ENCODE assay signal across 29 cellular contexts in genomic region chr16:20933589-20933988, GRCh38.
"Had no signal": no experiment of that assay in that cellular context is flagged by ENCODE, and none has a peak within 500 bp of the region (broad histone marks: within the 10 kb centered on the region; RNA-seq: fewer than 3 reads in every experiment).

No MANE protein-coding gene starts in this region.

- H3K4me1 ChIP-seq: colonic mucosa, esophagus squamous epithelium had no signal

- H3K27ac ChIP-seq: colonic mucosa, epithelial cell of prostate, esophagus squamous epithelium, WERI-Rb-1 had no signal

- H3K27me3 ChIP-seq: colonic mucosa, esophagus squamous epithelium had no signal

- DNase-seq: activated B cell treated with CpG ODN at 0.5 μM for 24 hours; activated CD4-positive, alpha-beta memory T cell treated with anti-CD3 and anti-CD28 coated beads for 36 hours; activated CD4-positive, alpha-beta T cell treated with anti-CD3 and anti-CD28 coated beads, Interleukin-2, amount 10 ng/mL, durations not matched to agents 24 days and 14 days; activated CD8-positive, alpha-beta memory T cell treated with anti-CD3 and anti-CD28 coated beads, Interleukin-2, amount 10 ng/mL, durations not matched to agents 7 days and 5 days; activated CD8-positive, alpha-beta memory T cell treated with anti-CD3 and anti-CD28 coated beads, Interleukin-2, amount 50 U/mL, for 4 hours; activated CD8-positive, alpha-beta T cell treated with anti-CD3 and anti-CD28 coated beads, Interleukin-2, amount 10 ng/mL, durations not matched to agents 7 days and 5 days; activated effector memory CD4-positive, alpha-beta T cell treated with anti-CD3 and anti-CD28 coated beads, Interleukin-2, amount 50 U/mL, for 16 hours; activated naive CD4-positive, alpha-beta T cell treated with anti-CD3 and anti-CD28 coated beads for 36 hours; activated naive CD8-positive, alpha-beta T cell treated with anti-CD3 and anti-CD28 coated beads for 36 hours; activated naive CD8-positive, alpha-beta T cell treated with anti-CD3 and anti-CD28 coated beads, Interleukin-2, amount 50 U/mL, for 24 hours; activated T-cell treated with anti-CD3 and anti-CD28 coated beads, Interleukin-2, amount 50 U/mL, for 1 hour; activated T-cell treated with anti-CD3 and anti-CD28 coated beads, Interleukin-2, amount 50 U/mL, for 48 hours; amniotic stem cell; anterior cingulate cortex; caudate nucleus; colonic mucosa; effector CD8-positive, alpha-beta T cell; esophagus squamous epithelium; head of caudate nucleus; T-helper 1 cell; T-helper 17 cell; T1000; WERI-Rb-1 had no signal

- H3K36me3 ChIP-seq: colonic mucosa, esophagus squamous epithelium, WERI-Rb-1 had no signal

- FAIRE-seq: astrocyte, endometrium, endothelial cell of umbilical vein, frontal cortex had no signal

- H3K9me3 ChIP-seq: colonic mucosa, esophagus squamous epithelium had no signal

- ATAC-seq: activated CD4-positive, CD25-positive, alpha-beta regulatory T cell treated with anti-CD3 and anti-CD28 coated beads, Interleukin-2, amount 50 U/mL, for 24 hours; activated CD8-positive, alpha-beta memory T cell treated with anti-CD3 and anti-CD28 coated beads, Interleukin-2, amount 10 ng/mL, durations not matched to agents 7 days and 5 days; activated CD8-positive, alpha-beta T cell treated with anti-CD3 and anti-CD28 coated beads, Interleukin-2, amount 10 ng/mL, durations not matched to agents 7 days and 5 days; activated naive CD8-positive, alpha-beta T cell treated with anti-CD3 and anti-CD28 coated beads, Interleukin-2, amount 50 U/mL, for 24 hours; T-helper 17 cell had no signal

- H3K4me3 ChIP-seq: colonic mucosa, esophagus squamous epithelium had no signal
